9 cellular contexts compared by ENCODE assay signal in the genomic region with DNA sequence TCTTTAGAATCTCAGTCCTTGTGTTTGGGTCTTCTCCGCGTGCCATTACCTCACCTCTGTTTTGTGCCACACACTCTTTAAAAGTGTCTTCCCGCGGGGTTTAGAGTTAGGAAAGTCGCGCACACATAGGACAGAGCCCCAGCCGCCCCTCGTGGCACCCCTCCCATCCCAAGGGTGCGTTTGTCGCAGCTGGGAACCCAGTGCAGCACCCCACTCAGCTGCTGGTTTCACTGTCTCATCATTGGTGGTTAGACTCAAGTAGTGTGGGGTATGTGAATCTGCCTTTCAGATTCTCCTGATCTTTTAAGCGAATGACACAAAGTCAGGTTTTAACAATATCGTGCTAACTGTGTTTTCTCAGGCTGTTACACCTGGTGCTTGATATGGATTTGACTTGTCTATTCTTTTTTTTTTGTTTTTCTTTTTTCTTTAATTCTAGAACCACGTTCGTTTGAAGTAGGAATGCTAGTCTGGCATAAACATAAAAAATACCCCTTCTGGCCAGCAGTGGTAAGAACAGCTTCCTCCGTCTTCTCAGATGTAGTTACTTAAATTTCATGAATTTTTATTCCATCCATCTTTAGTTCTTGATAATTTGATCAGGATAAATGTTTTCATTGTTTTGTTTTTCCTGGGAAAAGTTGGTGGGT. TPM values are rescaled to one million over a fixed set of nuclear protein-coding genes. Genes with fewer than 3 reads are reported as not detected.
DNase-seq lines count a peak whose midpoint lies in the region; TF ChIP-seq lines count a peak whose summit lies in the region.
"Had no signal": no experiment of that assay in that cellular context is flagged by ENCODE, and none has a peak within 500 bp of the region (broad histone marks: within the 10 kb centered on the region; RNA-seq: fewer than 3 reads in every experiment).

No MANE protein-coding gene starts in this region.

- in situ Hi-C loops in astrocyte of the spinal cord (cut with HindIII; ENCODE audit: low sequenced_read_pairs), result no loop called here

- intact Hi-C loops in sigmoid colon (cut with DNase I), result no loop called here

- TF ChIP-seq EP300 in sigmoid colon (IDR thresholded peaks at IDR 0.05), result no peak

- no peaks in the 10 kb centered on the region for H3K27me3 ChIP-seq in sigmoid colon

- TF ChIP-seq POLR2A in sigmoid colon (IDR thresholded peaks at IDR 0.05), result no peak

- no peak overlapping the region for H3K4me3 Mint-ChIP-seq in progenitor cell of endocrine pancreas (ENCODE audit: low read depth)

- WGBS in sigmoid colon, 2 donors, result 62 to 83% methylated on average over 15 of the region's 15 CpGs

- H3K36me3 Mint-ChIP-seq in progenitor cell of endocrine pancreas (ENCODE audit: insufficient read depth), result peaks cover 18% of the 10 kb centered on the region

- CTCF ChIA-PET in HEK293T (lab: Yijun Ruan, JAX), result no interaction called here

- H3K4me1 Mint-ChIP-seq in progenitor cell of endocrine pancreas (ENCODE audit: low read depth), result no peaks in the 10 kb centered on the region

- peaks cover 0 to 34% (median 25%) of the 10 kb centered on the region in 4 donors for H3K4me1 ChIP-seq in sigmoid colon

- H3K4me3 ChIP-seq in astrocyte of the spinal cord (ENCODE audit: low read depth, low read length) (no peak overlapping the region), sigmoid colon (no peak overlapping the region)
- H3K4me3 ChIP-seq: SK-N-MC had no signal

- DNase-seq in GF-D8 (lab: John Stamatoyannopoulos, UW) (peak; percentile 63), KG1 (lab: John Stamatoyannopoulos, UW) (peak; percentile 48), astrocyte of the spinal cord (ENCODE audit: low read depth, low spot score) (peak; percentile 23), progenitor cell of endocrine pancreas (ENCODE audit: low spot score, unreplicated experiment) (no peak), NCI-H526 (lab: John Stamatoyannopoulos, UW) (no peak), HEK293T (ENCODE audit: extremely low spot score) (no peak), sigmoid colon (no peak)
- DNase-seq: NCI-H1092 had no signal

- peaks cover 30 to 69% (median 38%) of the 10 kb centered on the region in 4 donors for H3K36me3 ChIP-seq in sigmoid colon

- H3K27ac Mint-ChIP-seq in progenitor cell of endocrine pancreas, result no peak overlapping the region

- H3K27me3 Mint-ChIP-seq in progenitor cell of endocrine pancreas, result no peaks in the 10 kb centered on the region

- no peaks in the 10 kb centered on the region for H3K9me3 Mint-ChIP-seq in progenitor cell of endocrine pancreas (ENCODE audit: low read depth)

- H3K27ac ChIP-seq in sigmoid colon, result no peak overlapping the region
- H3K27ac ChIP-seq: SK-N-MC had no signal

- TF ChIP-seq CTCF in astrocyte of the spinal cord (IDR thresholded peaks at IDR 0.05; ENCODE audit: low read depth, low read length) (peak; percentile 38), progenitor cell of endocrine pancreas (IDR thresholded peaks at IDR 0.05; ENCODE audit: unreplicated experiment) (peak; percentile 44), sigmoid colon (IDR thresholded peaks at IDR 0.05) (no peak)

- no peaks in the 10 kb centered on the region for H3K9me3 ChIP-seq in sigmoid colon

- POLR2A ChIA-PET in HEK293T (lab: Yijun Ruan, JAX), result no interaction called here

TF ChIP-seq in HEK293T, 16 proteins besides CTCF, POLR2A, EP300 and RAD21:
- TF ChIP-seq TARDBP (IDR thresholded peaks at IDR 0.05), result no peak
- no peak for TF ChIP-seq ELF4 (IDR thresholded peaks at IDR 0.05)
- TF ChIP-seq CTBP1 (IDR thresholded peaks at IDR 0.05; ENCODE audit: borderline replicate concordance), result no peak
- TF ChIP-seq ARNT (IDR thresholded peaks at IDR 0.05), result no peak
- no peak for TF ChIP-seq L3MBTL2 (conservative IDR thresholded peaks at IDR 0.05)
- no peak for TF ChIP-seq ZNF384 (IDR thresholded peaks at IDR 0.05)
- TF ChIP-seq FOXM1 (IDR thresholded peaks at IDR 0.05; ENCODE audit: borderline replicate concordance), result no peak
- no peak for TF ChIP-seq FOXA1 (IDR thresholded peaks at IDR 0.05)
- TF ChIP-seq HDGF (IDR thresholded peaks at IDR 0.05; ENCODE audit: borderline replicate concordance), result no peak
- no peak for TF ChIP-seq SUZ12 (IDR thresholded peaks at IDR 0.05)

RNA-seq across cellular contexts. Expression of gene NDUFS7, which starts 19.5 kb away (rescaled TPM):
- total RNA-seq in progenitor cell of endocrine pancreas (56.8 and 62.4 TPM in 2 replicates), sigmoid colon (100 to 1,000 TPM in 3 of 4 donors, 10 to 100 TPM in 1; 99.4 to 156 (median 128) TPM)
- 100 to 1,000 TPM; 182 to 262 (median 192) TPM for polyA plus RNA-seq in sigmoid colon

RNA-seq across cellular contexts. Expression of gene GAMT, which starts 37.1 kb away (rescaled TPM):
- 47.0 and 48.5 TPM in 2 replicates for total RNA-seq in progenitor cell of endocrine pancreas
- total RNA-seq in sigmoid colon, result 10 to 100 TPM in 3 of 4 donors, 1 to 10 TPM in 1; 7.8 to 16.6 (median 11.5) TPM
- polyA plus RNA-seq in sigmoid colon, result 1 to 10 TPM; 1.8 to 6.0 (median 5.7) TPM

RNA-seq across cellular contexts. Expression of gene DAZAP1, which starts 43.2 kb away (rescaled TPM):
- 131 and 136 TPM in 2 replicates for total RNA-seq in progenitor cell of endocrine pancreas
- 10 to 100 TPM; 28.2 to 54.4 (median 42.2) TPM for total RNA-seq in sigmoid colon
- 100 to 1,000 TPM in 1 of 3 donors, 10 to 100 TPM in 2; 51.1 to 132 (median 51.6) TPM for polyA plus RNA-seq in sigmoid colon

Comparison
In these comparisons a context has a peak if more than half of its experiments do, and no peak if none do; other contexts are left out.
1. DNase-seq: peak in GF-D8 (single experiment), KG1 (single experiment) and astrocyte of the spinal cord (single experiment); none in progenitor cell of endocrine pancreas (single experiment), NCI-H526 (0 of 2), HEK293T (single experiment) and sigmoid colon (single experiment).
2. CTCF ChIP-seq: peak in astrocyte of the spinal cord (single experiment) and progenitor cell of endocrine pancreas (single experiment); none in sigmoid colon (0 of 4).